In genomic region chr21:46151989-46152938, GRCh38 we compare ENCODE assay signal across 14 cellular contexts. TPM values are rescaled to one million over a fixed set of nuclear protein-coding genes. Genes with fewer than 3 reads are reported as not detected.
DNase-seq lines count a peak whose midpoint lies in the region; ATAC-seq and TF ChIP-seq lines count a peak whose summit lies in the region.
"Had no signal": no experiment of that assay in that cellular context is flagged by ENCODE, and none has a peak within 500 bp of the region (broad histone marks: within the 10 kb centered on the region; RNA-seq: fewer than 3 reads in every experiment).

No MANE protein-coding gene starts in this region.

- no peak overlapping the region for H3K4me3 Mint-ChIP-seq in neural progenitor cell
- no peak overlapping the region for H3K4me3 Mint-ChIP-seq in activated CD4-positive, alpha-beta T cell treated with anti-CD3 and anti-CD28 coated beads, Interleukin-2, amount 10 ng/mL, durations not matched to agents 7 days and 5 days
- H3K4me3 Mint-ChIP-seq: stimulated activated naive CD8-positive, alpha-beta T cell treated with anti-CD3 and anti-CD28 coated beads, Interleukin-15, Interleukin-2, amounts not matched to agents 100 ng/mL and 50 ng/mL, for 24 hours had no signal

- H3K4me1 ChIP-seq in NT2/D1 (ENCODE audit: insufficient read depth, insufficient read length) (peaks cover 48% of the 10 kb centered on the region), neural progenitor cell (peaks cover 10% of the 10 kb centered on the region)

- no peak overlapping the region for H3K4me3 ChIP-seq in NT2/D1 (ENCODE audit: insufficient read length, low read depth)
- no peak overlapping the region for H3K4me3 ChIP-seq in neural progenitor cell
- H3K4me3 ChIP-seq: BLaER1 treated with 17β-estradiol and CSF1 and Interleukin-3, amounts not matched to agents 10 nM and 100 nM; left lung; MG63 had no signal

- H2AFZ ChIP-seq in neural progenitor cell (replicated peaks), result peak overlapping the region; percentile 84

- H3K27ac Mint-ChIP-seq in neural progenitor cell, result peak overlapping the region; percentile 94
- H3K27ac Mint-ChIP-seq in activated CD4-positive, alpha-beta T cell treated with anti-CD3 and anti-CD28 coated beads, Interleukin-2, amount 10 ng/mL, durations not matched to agents 7 days and 5 days, result no peak overlapping the region
- H3K27ac Mint-ChIP-seq: stimulated activated naive CD8-positive, alpha-beta T cell treated with anti-CD3 and anti-CD28 coated beads, Interleukin-15, Interleukin-2, amounts not matched to agents 100 ng/mL and 50 ng/mL, for 24 hours had no signal

- POLR2A ChIA-PET in activated CD4-positive, alpha-beta T cell treated with anti-CD3 and anti-CD28 coated beads, Interleukin-2, amount 10 ng/mL, durations not matched to agents 7 days and 5 days (lab: Charles Lee), result no interaction called here

- H3K36me3 ChIP-seq in NT2/D1 (ENCODE audit: insufficient read depth, insufficient read length, low read length), result peaks cover 8% of the 10 kb centered on the region
- no peaks in the 10 kb centered on the region for H3K36me3 ChIP-seq in neural progenitor cell
- H3K36me3 ChIP-seq: BLaER1 treated with 17β-estradiol and CSF1 and Interleukin-3, amounts not matched to agents 10 nM and 100 nM; left lung; MG63 had no signal

- H4K20me1 ChIP-seq in neural progenitor cell (ENCODE audit: low read depth), result no peaks in the 10 kb centered on the region
- H4K20me1 ChIP-seq: BLaER1 treated with 17β-estradiol and CSF1 and Interleukin-3, amounts not matched to agents 10 nM and 100 nM had no signal

- CTCF ChIA-PET in activated CD4-positive, alpha-beta T cell treated with anti-CD3 and anti-CD28 coated beads, Interleukin-2, amount 10 ng/mL, durations not matched to agents 7 days and 5 days (lab: Charles Lee), result interaction anchor here (0.6 to 2.7 kb wide), 6 partner anchors 9 to 404 kb away, joined by 3 to 24 read pairs (median 4); no protein-coding TSS in a partner anchor

- peaks cover 22% of the 10 kb centered on the region for H3K4me1 Mint-ChIP-seq in neural progenitor cell
- H3K4me1 Mint-ChIP-seq in activated CD4-positive, alpha-beta T cell treated with anti-CD3 and anti-CD28 coated beads, Interleukin-2, amount 10 ng/mL, durations not matched to agents 7 days and 5 days, result no peaks in the 10 kb centered on the region

- H3K79me2 ChIP-seq in neural progenitor cell (ENCODE audit: low read depth), result no peaks in the 10 kb centered on the region

- peak; percentile 49 for ATAC-seq in Right ventricle myocardium superior (ENCODE audit: poor library complexity)

- H3K9me3 ChIP-seq in NT2/D1 (ENCODE audit: insufficient read depth, low read length) (no peaks in the 10 kb centered on the region), neural progenitor cell (ENCODE audit: low read depth) (no peaks in the 10 kb centered on the region)
- H3K9me3 ChIP-seq: BLaER1 treated with 17β-estradiol and CSF1 and Interleukin-3, amounts not matched to agents 10 nM and 100 nM; left lung; MG63 had no signal

- peaks cover 8% of the 10 kb centered on the region for H3F3A ChIP-seq in neural progenitor cell (ENCODE audit: low read depth)

- DNase-seq in Daoy (ENCODE audit: low read depth), result peak; percentile 2
- no peak for DNase-seq in NT2/D1 (ENCODE audit: low read depth, low spot score)
- DNase-seq in Right ventricle myocardium superior, result peak; percentile 33
- DNase-seq in neural progenitor cell (ENCODE audit: low spot score), result no peak
- no peak for DNase-seq in LoVo (ENCODE audit: low spot score)
- no peak for DNase-seq in GM13976 (ENCODE audit: low spot score)
- DNase-seq in NOMO-1 treated with DMSO at 0.1 percent for 48 hours (lab: John Stamatoyannopoulos, UW; ENCODE audit: unreplicated experiment), result no peak
- no peak for DNase-seq in activated CD4-positive, alpha-beta T cell treated with anti-CD3 and anti-CD28 coated beads, Interleukin-2, amount 10 ng/mL, durations not matched to agents 7 days and 5 days
- DNase-seq: MG63, T1000 had no signal

- H3K9ac ChIP-seq in NT2/D1 (ENCODE audit: insufficient read length, low read depth) (peak overlapping the region; percentile 52), neural progenitor cell (no peak overlapping the region)
- H3K9ac ChIP-seq: BLaER1 treated with 17β-estradiol and CSF1 and Interleukin-3, amounts not matched to agents 10 nM and 100 nM had no signal

- H3K27me3 Mint-ChIP-seq in neural progenitor cell (ENCODE audit: insufficient read depth, low read depth), result peaks cover 10% of the 10 kb centered on the region
- no peaks in the 10 kb centered on the region for H3K27me3 Mint-ChIP-seq in activated CD4-positive, alpha-beta T cell treated with anti-CD3 and anti-CD28 coated beads, Interleukin-2, amount 10 ng/mL, durations not matched to agents 7 days and 5 days
- H3K27me3 Mint-ChIP-seq: stimulated activated naive CD8-positive, alpha-beta T cell treated with anti-CD3 and anti-CD28 coated beads, Interleukin-15, Interleukin-2, amounts not matched to agents 100 ng/mL and 50 ng/mL, for 24 hours had no signal

- TF ChIP-seq CTCF in neural progenitor cell (IDR thresholded peaks at IDR 0.05) (no peak), GM13976 (IDR thresholded peaks at IDR 0.05; ENCODE audit: borderline replicate concordance, control extremely low read depth, extremely low read depth, insufficient read depth, missing control alignments) (no peak)

- H3K27ac ChIP-seq in neural progenitor cell, result no peak overlapping the region
- H3K27ac ChIP-seq: BLaER1 treated with 17β-estradiol and CSF1 and Interleukin-3, amounts not matched to agents 10 nM and 100 nM; HL-60; left lung had no signal

- H3K4me2 ChIP-seq in neural progenitor cell, result no peak overlapping the region
- H3K4me2 ChIP-seq: BLaER1 treated with 17β-estradiol and CSF1 and Interleukin-3, amounts not matched to agents 10 nM and 100 nM had no signal

- H3K36me3 Mint-ChIP-seq in neural progenitor cell, result no peaks in the 10 kb centered on the region
- no peaks in the 10 kb centered on the region for H3K36me3 Mint-ChIP-seq in activated CD4-positive, alpha-beta T cell treated with anti-CD3 and anti-CD28 coated beads, Interleukin-2, amount 10 ng/mL, durations not matched to agents 7 days and 5 days (ENCODE audit: low read depth)

- in situ Hi-C loops in GM13976 (cut with MboI; ENCODE audit: low sequenced_read_pairs, unreplicated experiment), result no loop called here

- intact Hi-C loops in Right ventricle myocardium superior (cut with DNase I), result no loop called here

- H3K27me3 ChIP-seq in NT2/D1 (ENCODE audit: insufficient read depth, insufficient read length) (no peaks in the 10 kb centered on the region), neural progenitor cell (no peaks in the 10 kb centered on the region)
- H3K27me3 ChIP-seq: BLaER1 treated with 17β-estradiol and CSF1 and Interleukin-3, amounts not matched to agents 10 nM and 100 nM; MG63 had no signal

- H3K9me3 Mint-ChIP-seq in neural progenitor cell, result no peaks in the 10 kb centered on the region
- no peaks in the 10 kb centered on the region for H3K9me3 Mint-ChIP-seq in activated CD4-positive, alpha-beta T cell treated with anti-CD3 and anti-CD28 coated beads, Interleukin-2, amount 10 ng/mL, durations not matched to agents 7 days and 5 days
- H3K9me3 Mint-ChIP-seq: stimulated activated naive CD8-positive, alpha-beta T cell treated with anti-CD3 and anti-CD28 coated beads, Interleukin-15, Interleukin-2, amounts not matched to agents 100 ng/mL and 50 ng/mL, for 24 hours had no signal

RNA-seq across cellular contexts. Expression of gene FTCD, which starts 3.1 kb away (rescaled TPM):
- total RNA-seq in Daoy (2014; rRNA removed; shearing (Covaris generic)), result 0.34 TPM in 1 of 2 replicates, not detected in the other
- total RNA-seq in Right ventricle myocardium superior (1.9 TPM), neural progenitor cell (ENCODE audit: low replicate concordance) (0.96 TPM in 1 of 2 replicates, not detected in the other)
- total RNA-seq in activated CD4-positive, alpha-beta T cell treated with anti-CD3 and anti-CD28 coated beads, Interleukin-2, amount 10 ng/mL, durations not matched to agents 7 days and 5 days, result not detected

RNA-seq across cellular contexts. Expression of gene SPATC1L, which starts 32.0 kb away (rescaled TPM):
- total RNA-seq in Daoy (2014; rRNA removed; shearing (Covaris generic)), result 3.9 and 8.7 TPM in 2 replicates
- total RNA-seq in Right ventricle myocardium superior (6.3 TPM), neural progenitor cell (ENCODE audit: low replicate concordance) (5.1 and 20.2 TPM in 2 replicates)
- total RNA-seq in activated CD4-positive, alpha-beta T cell treated with anti-CD3 and anti-CD28 coated beads, Interleukin-2, amount 10 ng/mL, durations not matched to agents 7 days and 5 days, result 1 to 10 TPM; 6.1 to 6.3 TPM

RNA-seq across cellular contexts. Expression of gene COL6A2, which starts 54.4 kb away (rescaled TPM):
- 456 and 480 TPM in 2 replicates for total RNA-seq in Daoy (2014; rRNA removed; shearing (Covaris generic))
- total RNA-seq in Right ventricle myocardium superior (191 TPM), neural progenitor cell (ENCODE audit: low replicate concordance) (5.2 and 22.8 TPM in 2 replicates)
- total RNA-seq in activated CD4-positive, alpha-beta T cell treated with anti-CD3 and anti-CD28 coated beads, Interleukin-2, amount 10 ng/mL, durations not matched to agents 7 days and 5 days, result 1 to 10 TPM; 2.3 to 2.5 TPM

Comparison
In these comparisons a context has a peak if more than half of its experiments do, and no peak if none do; other contexts are left out.
1. DNase-seq: peak in Daoy (single experiment) and Right ventricle myocardium superior (single experiment); none in NT2/D1 (single experiment), neural progenitor cell (single experiment), LoVo (single experiment), GM13976 (single experiment), NOMO-1 treated with DMSO at 0.1 percent for 48 hours (single experiment) and activated CD4-positive, alpha-beta T cell treated with anti-CD3 and anti-CD28 coated beads, Interleukin-2, amount 10 ng/mL, durations not matched to agents 7 days and 5 days (single experiment).